In the genomic region with DNA sequence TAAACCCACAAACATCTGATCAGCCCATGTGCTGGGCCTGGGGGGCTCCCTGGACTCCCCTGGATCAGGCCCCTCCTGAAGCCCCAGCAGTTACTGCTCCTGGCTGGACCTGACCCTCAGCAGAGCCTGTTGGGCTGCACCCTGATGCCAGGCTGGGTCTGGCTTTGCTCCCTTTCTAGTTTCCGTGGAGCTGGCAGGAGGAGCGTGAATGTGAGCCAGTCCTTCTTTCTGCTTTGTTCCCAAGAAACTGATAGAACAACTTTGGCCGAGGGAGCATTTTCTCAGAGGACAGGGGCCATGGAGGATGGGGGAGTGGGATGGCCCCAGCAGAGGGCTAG, we compare ENCODE assay signal across 22 cellular contexts.
DNase-seq lines count a peak whose midpoint lies in the region; ATAC-seq and TF ChIP-seq lines count a peak whose summit lies in the region.
"Had no signal": no experiment of that assay in that cellular context is flagged by ENCODE, and none has a peak within 500 bp of the region (broad histone marks: within the 10 kb centered on the region; RNA-seq: fewer than 3 reads in every experiment).

No MANE protein-coding gene starts in this region.

- no peak for TF ChIP-seq CTCF in brain (conservative IDR thresholded peaks at IDR 0.05)
- no peak for TF ChIP-seq CTCF in tibial artery (IDR thresholded peaks at IDR 0.05)

- no peaks in the 10 kb centered on the region for H3K27me3 ChIP-seq in tibial artery
- H3K27me3 ChIP-seq: adrenal gland had no signal

- H3K27ac ChIP-seq in tibial artery: peak overlapping the region; percentile 68 to 89

- H3K36me3 Mint-ChIP-seq in brain: peaks cover 14% of the 10 kb centered on the region
- H3K36me3 Mint-ChIP-seq in activated naive CD8-positive, alpha-beta T cell treated with anti-CD3 and anti-CD28 coated beads for 36 hours: peaks cover 3% of the 10 kb centered on the region
- H3K36me3 Mint-ChIP-seq in activated T-cell treated with anti-CD3 and anti-CD28 coated beads, Interleukin-2, amount 50 U/mL, for 72 hours (ENCODE audit: insufficient read depth in 2 of 2): no peaks in the 10 kb centered on the region
- H3K36me3 Mint-ChIP-seq: natural killer cell treated with Interleukin-12 subunit alpha and Interleukin-12 subunit beta and Interleukin-15 and Interleukin-18, amount 100 ng/mL, for 72 hours had no signal

- intact Hi-C loops in tibial artery (cut with DNase I; ENCODE audit: low total_unique reads): no loop called here

- H3K4me1 Mint-ChIP-seq in brain: peaks cover 10% of the 10 kb centered on the region
- H3K4me1 Mint-ChIP-seq in activated naive CD8-positive, alpha-beta T cell treated with anti-CD3 and anti-CD28 coated beads for 36 hours: no peaks in the 10 kb centered on the region
- H3K4me1 Mint-ChIP-seq in activated T-cell treated with anti-CD3 and anti-CD28 coated beads, Interleukin-2, amount 50 U/mL, for 72 hours (ENCODE audit: low read depth): no peaks in the 10 kb centered on the region
- H3K4me1 Mint-ChIP-seq: activated CD4-positive, alpha-beta T cell treated with anti-CD3 and anti-CD28 coated beads, Interleukin-2, amount 10 ng/mL, durations not matched to agents 24 days and 14 days; CD4-positive, alpha-beta memory T cell; stimulated activated naive CD8-positive, alpha-beta T cell treated with anti-CD3 and anti-CD28 coated beads, Interleukin-15, amount 100 ng/mL, for 72 hours had no signal

- H3K27ac Mint-ChIP-seq in brain: peak overlapping the region in 4 of 5 experiments; percentile 53 to 92 (median 82)
- no peak overlapping the region for H3K27ac Mint-ChIP-seq in activated naive CD8-positive, alpha-beta T cell treated with anti-CD3 and anti-CD28 coated beads for 36 hours
- no peak overlapping the region for H3K27ac Mint-ChIP-seq in activated T-cell treated with anti-CD3 and anti-CD28 coated beads, Interleukin-2, amount 50 U/mL, for 72 hours
- H3K27ac Mint-ChIP-seq: activated CD4-positive, alpha-beta T cell treated with anti-CD3 and anti-CD28 coated beads, Interleukin-2, amount 10 ng/mL, durations not matched to agents 24 days and 14 days; mesothelial cell of epicardium; natural killer cell treated with Interleukin-12 subunit alpha and Interleukin-12 subunit beta and Interleukin-15 and Interleukin-18, amount 100 ng/mL, for 72 hours; stimulated activated naive CD8-positive, alpha-beta T cell treated with anti-CD3 and anti-CD28 coated beads, Interleukin-15, amount 100 ng/mL, for 72 hours; T-helper 17 cell had no signal

- ATAC-seq in activated T-cell treated with anti-CD3 and anti-CD28 coated beads, Interleukin-2, amount 50 U/mL, for 72 hours (replicated peaks in 1 of 2): no peak
- ATAC-seq: natural killer cell treated with Interleukin-12 subunit alpha and Interleukin-12 subunit beta and Interleukin-15 and Interleukin-18, amount 100 ng/mL, for 72 hours; stimulated activated naive CD8-positive, alpha-beta T cell treated with anti-CD3 and anti-CD28 coated beads, Interleukin-15, amount 100 ng/mL, for 72 hours; T-helper 17 cell had no signal

- peaks cover 3% of the 10 kb centered on the region for H3K27me3 Mint-ChIP-seq in brain
- H3K27me3 Mint-ChIP-seq in activated naive CD8-positive, alpha-beta T cell treated with anti-CD3 and anti-CD28 coated beads for 36 hours: no peaks in the 10 kb centered on the region
- H3K27me3 Mint-ChIP-seq in activated T-cell treated with anti-CD3 and anti-CD28 coated beads, Interleukin-2, amount 50 U/mL, for 72 hours (ENCODE audit: low read depth): no peaks in the 10 kb centered on the region
- H3K27me3 Mint-ChIP-seq: activated CD4-positive, alpha-beta T cell treated with anti-CD3 and anti-CD28 coated beads, Interleukin-2, amount 10 ng/mL, durations not matched to agents 24 days and 14 days; CD4-positive, alpha-beta memory T cell; natural killer cell treated with Interleukin-12 subunit alpha and Interleukin-12 subunit beta and Interleukin-15 and Interleukin-18, amount 100 ng/mL, for 72 hours; stimulated activated naive CD8-positive, alpha-beta T cell treated with anti-CD3 and anti-CD28 coated beads, Interleukin-15, amount 100 ng/mL, for 72 hours; T-helper 17 cell had no signal

- DNase-seq in G401 (ENCODE audit: low spot score) (peak; percentile 71), mucosa of gallbladder (ENCODE audit: low spot score) (peak; percentile 31), tibial artery (peak in 1 of 2 donors; percentile 87), NCI-H146 treated with DMSO at 0.1 percent for 48 hours (lab: John Stamatoyannopoulos, UW; ENCODE audit: unreplicated experiment) (no peak)
- DNase-seq in activated naive CD8-positive, alpha-beta T cell treated with anti-CD3 and anti-CD28 coated beads for 36 hours: no peak
- no peak for DNase-seq in activated T-cell treated with anti-CD3 and anti-CD28 coated beads, Interleukin-2, amount 50 U/mL, for 72 hours
- DNase-seq: activated CD4-positive, alpha-beta T cell treated with anti-CD3 and anti-CD28 coated beads, Interleukin-2, amount 10 ng/mL, durations not matched to agents 24 days and 14 days; activated effector memory CD4-positive, alpha-beta T cell treated with anti-CD3 and anti-CD28 coated beads, Interleukin-2, amount 50 U/mL, for 16 hours; adrenal gland; CD4-positive, alpha-beta memory T cell; DMS53; effector memory CD4-positive, alpha-beta T cell; HCEC 1CT; KBM-7; NCI-H187; NCI-H748 treated with DMSO at 0.1 percent for 48 hours; stimulated activated CD4-positive, alpha-beta T cell treated with anti-CD3 and anti-CD28 coated beads, Interleukin-4, amount 100 ng/mL, for 4 hours; stimulated activated naive CD8-positive, alpha-beta T cell treated with anti-CD3 and anti-CD28 coated beads, Interleukin-15, amount 100 ng/mL, for 72 hours; T-helper 17 cell had no signal

- H3K4me1 ChIP-seq in tibial artery: peaks cover 22 to 86% (median 80%) of the 10 kb centered on the region in 4 donors

- H3K9me3 Mint-ChIP-seq in brain: peaks cover 0 to 1% (median 0%) of the 10 kb centered on the region in 5 experiments
- no peaks in the 10 kb centered on the region for H3K9me3 Mint-ChIP-seq in activated naive CD8-positive, alpha-beta T cell treated with anti-CD3 and anti-CD28 coated beads for 36 hours
- no peaks in the 10 kb centered on the region for H3K9me3 Mint-ChIP-seq in activated T-cell treated with anti-CD3 and anti-CD28 coated beads, Interleukin-2, amount 50 U/mL, for 72 hours
- H3K9me3 Mint-ChIP-seq: activated CD4-positive, alpha-beta T cell treated with anti-CD3 and anti-CD28 coated beads, Interleukin-2, amount 10 ng/mL, durations not matched to agents 24 days and 14 days; CD4-positive, alpha-beta memory T cell; mesothelial cell of epicardium; natural killer cell treated with Interleukin-12 subunit alpha and Interleukin-12 subunit beta and Interleukin-15 and Interleukin-18, amount 100 ng/mL, for 72 hours; stimulated activated naive CD8-positive, alpha-beta T cell treated with anti-CD3 and anti-CD28 coated beads, Interleukin-15, amount 100 ng/mL, for 72 hours had no signal

- no peak overlapping the region for H3K4me3 ChIP-seq in tibial artery
- H3K4me3 ChIP-seq: adrenal gland had no signal

- in situ Hi-C loops in G401 (cut with HindIII; ENCODE audit: low sequenced_read_pairs): no loop called here

- H3K36me3 ChIP-seq in tibial artery: peaks cover 7 to 59% (median 25%) of the 10 kb centered on the region in 3 donors

- H3K4me3 Mint-ChIP-seq in brain: no peak overlapping the region
- no peak overlapping the region for H3K4me3 Mint-ChIP-seq in activated naive CD8-positive, alpha-beta T cell treated with anti-CD3 and anti-CD28 coated beads for 36 hours
- no peak overlapping the region for H3K4me3 Mint-ChIP-seq in activated T-cell treated with anti-CD3 and anti-CD28 coated beads, Interleukin-2, amount 50 U/mL, for 72 hours
- H3K4me3 Mint-ChIP-seq: activated CD4-positive, alpha-beta T cell treated with anti-CD3 and anti-CD28 coated beads, Interleukin-2, amount 10 ng/mL, durations not matched to agents 24 days and 14 days; CD4-positive, alpha-beta memory T cell; mesothelial cell of epicardium; natural killer cell treated with Interleukin-12 subunit alpha and Interleukin-12 subunit beta and Interleukin-15 and Interleukin-18, amount 100 ng/mL, for 72 hours; stimulated activated naive CD8-positive, alpha-beta T cell treated with anti-CD3 and anti-CD28 coated beads, Interleukin-15, amount 100 ng/mL, for 72 hours; T-helper 17 cell had no signal

- no peaks in the 10 kb centered on the region for H3K9me3 ChIP-seq in tibial artery
- H3K9me3 ChIP-seq: adrenal gland had no signal

Comparison
In these comparisons a context has a peak if more than half of its experiments do, and no peak if none do; other contexts are left out.
1. DNase-seq: peak in G401 (single experiment) and mucosa of gallbladder (single experiment); none in activated naive CD8-positive, alpha-beta T cell treated with anti-CD3 and anti-CD28 coated beads for 36 hours (single experiment), activated T-cell treated with anti-CD3 and anti-CD28 coated beads, Interleukin-2, amount 50 U/mL, for 72 hours (0 of 2) and NCI-H146 treated with DMSO at 0.1 percent for 48 hours (single experiment).
2. H3K27ac Mint-ChIP-seq: peak in brain (4 of 5); none in activated naive CD8-positive, alpha-beta T cell treated with anti-CD3 and anti-CD28 coated beads for 36 hours (single experiment) and activated T-cell treated with anti-CD3 and anti-CD28 coated beads, Interleukin-2, amount 50 U/mL, for 72 hours (single experiment).